15 cellular contexts compared by ENCODE assay signal in the genomic region with DNA sequence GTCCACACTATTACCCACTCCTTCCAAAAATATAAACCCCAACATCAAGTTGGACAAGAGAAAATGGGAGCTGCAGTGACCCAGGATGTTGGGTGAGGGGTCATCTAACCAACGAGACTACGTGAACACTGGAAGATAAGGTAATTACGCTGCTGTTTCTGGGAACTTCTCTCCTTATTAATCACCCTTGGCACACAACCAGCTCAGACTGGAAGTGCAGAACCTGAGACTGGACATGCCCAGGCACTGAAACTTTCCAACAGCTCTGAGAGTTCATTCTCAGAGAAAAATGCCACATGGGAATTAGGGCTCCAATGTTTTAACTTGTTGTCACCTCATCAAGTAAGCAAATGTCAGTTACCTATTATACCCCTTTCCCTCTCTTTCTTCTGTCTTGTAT.
A peak's percentile ranks its signal among the peaks of the same experiment; 100 is the strongest.
DNase-seq lines count a peak whose midpoint lies in the region; FAIRE-seq and TF ChIP-seq lines count a peak whose summit lies in the region.
"Had no signal": no experiment of that assay in that cellular context is flagged by ENCODE, and none has a peak within 500 bp of the region (broad histone marks: within the 10 kb centered on the region; RNA-seq: fewer than 3 reads in every experiment).

No MANE protein-coding gene starts in this region.

- no peaks in the 10 kb centered on the region for H4K20me1 ChIP-seq in keratinocyte (ENCODE audit: control insufficient read depth, extremely low read depth, insufficient read depth, low read length)

- no peaks in the 10 kb centered on the region for H3K79me2 ChIP-seq in keratinocyte (ENCODE audit: control insufficient read depth, insufficient read depth, low read length)

- peak overlapping the region; percentile 17 for H2AFZ ChIP-seq in keratinocyte (ENCODE audit: control insufficient read depth, low read length)

- H3K9me3 ChIP-seq in keratinocyte (ENCODE audit: control insufficient read depth, low read depth, low read length) = no peaks in the 10 kb centered on the region

- peak overlapping the region; percentile 30 for H3K4me2 ChIP-seq in keratinocyte (ENCODE audit: control insufficient read depth, extremely low read depth, insufficient read depth, low read depth, low read length)

- H3K9me1 ChIP-seq in keratinocyte (ENCODE audit: control insufficient read depth, extremely low read depth, insufficient read depth, low read length) = no peaks in the 10 kb centered on the region

- DNase-seq in Caki2 (ENCODE audit: low read depth) = peak; percentile 2
- peak; percentile 25 for DNase-seq in KBM-7
- peak; percentile 76 for DNase-seq in astrocyte of the hippocampus (ENCODE audit: low read depth, low spot score)
- peak; percentile 15 for DNase-seq in keratinocyte (ENCODE audit: low read depth, low spot score)
- DNase-seq in NCI-H524 treated with DMSO at 0.1 percent for 48 hours (lab: John Stamatoyannopoulos, UW) = no peak
- no peak for DNase-seq in inferior parietal cortex (ENCODE audit: extremely low spot score)
- no peak for DNase-seq in NCI-H187 (lab: John Stamatoyannopoulos, UW)
- no peak for DNase-seq in COLO829 (ENCODE audit: low spot score)
- DNase-seq: activated T-cell treated with anti-CD3 and anti-CD28 coated beads, Interleukin-2, amount 50 U/mL, for 1 hour; AML-193; amniotic stem cell; NCI-H1417; NK-92 treated with Interleukin-12 subunit alpha and Interleukin-12 subunit beta, amount 100 ng/mL, for 24 hours; stimulated activated CD4-positive, alpha-beta T cell treated with anti-CD3 and anti-CD28 coated beads, Interleukin-4, amount 100 ng/mL, for 24 hours; stimulated activated naive CD4-positive, alpha-beta T cell had no signal

- no peaks in the 10 kb centered on the region for H3K36me3 ChIP-seq in keratinocyte (ENCODE audit: control insufficient read depth in 2 of 2, extremely low read depth in 1 of 2, insufficient read depth in 2 of 2, low read length in 2 of 2)

- H3K27me3 ChIP-seq in keratinocyte (ENCODE audit: control insufficient read depth, extremely low read depth, insufficient read depth, low read length) = no peaks in the 10 kb centered on the region

- dilution Hi-C loops in keratinocyte (cut with MboI; ENCODE audit: extremely low pct_ligation_motif_present, low sequenced_read_pairs) = no loop called here

- no peak for TF ChIP-seq CTCF in keratinocyte (optimal IDR thresholded peaks at IDR 0.05 in 1 of 3, IDR thresholded peaks at IDR 0.05 in 1 of 3, conservative IDR thresholded peaks at IDR 0.05 in 1 of 3; ENCODE audit: extremely low read depth in 1 of 3, insufficient read depth in 2 of 3, low read length in 3 of 3)

- no peak overlapping the region for H3K4me3 ChIP-seq in keratinocyte (ENCODE audit: control insufficient read depth in 2 of 3, extremely low read depth in 1 of 3, insufficient read depth in 2 of 3, low read depth in 1 of 3, low read length in 3 of 3)

- peak; percentile 98 for FAIRE-seq in keratinocyte (lab: Jason Lieb, UNC)

- no peak overlapping the region for H3K9ac ChIP-seq in keratinocyte (ENCODE audit: control insufficient read depth, extremely low read depth, insufficient read depth, low read length)

- in situ Hi-C loops in Caki2 (cut with HindIII; ENCODE audit: low pct_unique_long_range_greater_than_20kb, low sequenced_read_pairs) (no loop called here), KBM-7 (cut with MboI; ENCODE audit: low pct_unique_long_range_greater_than_20kb, low sequenced_read_pairs) (no loop called here)

- peaks cover 25% of the 10 kb centered on the region for H3K4me1 ChIP-seq in keratinocyte (ENCODE audit: control insufficient read depth, extremely low read depth, insufficient read depth, low read length)

- peak overlapping the region; percentile 36 for H3K27ac ChIP-seq in keratinocyte (ENCODE audit: control insufficient read depth, insufficient read depth, low read length)

Comparison
In these comparisons a context has a peak if more than half of its experiments do, and no peak if none do; other contexts are left out.
1. DNase-seq: peak in Caki2 (single experiment), KBM-7 (single experiment), astrocyte of the hippocampus (single experiment) and keratinocyte (single experiment); none in NCI-H524 treated with DMSO at 0.1 percent for 48 hours (single experiment), inferior parietal cortex (single experiment), NCI-H187 (0 of 2) and COLO829 (single experiment).